In the genomic region with DNA sequence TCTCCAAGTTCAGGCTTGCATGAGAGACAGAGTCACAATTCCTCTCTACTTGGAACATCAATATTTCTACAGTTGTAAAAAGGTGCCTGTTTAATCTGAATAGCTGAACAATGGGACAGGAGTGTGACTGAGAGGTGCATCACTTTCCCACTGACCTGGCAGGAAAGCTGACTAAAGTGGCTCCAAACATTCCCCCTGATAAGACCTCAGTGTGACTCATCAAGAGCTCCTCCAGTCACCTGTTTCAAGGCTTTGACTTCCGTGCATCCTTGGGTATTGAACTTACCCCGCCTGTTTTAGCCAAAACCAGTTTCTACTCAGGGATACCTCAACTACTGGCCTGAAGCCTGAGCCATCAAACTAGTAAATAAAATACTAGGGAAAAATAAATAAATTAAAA, we compare ENCODE assay signal across 20 cellular contexts.
"Had no signal": no experiment of that assay in that cellular context is flagged by ENCODE, and none has a peak within 500 bp of the region (broad histone marks: within the 10 kb centered on the region; RNA-seq: fewer than 3 reads in every experiment).

No MANE protein-coding gene starts in this region.

- DNase-seq: activated CD4-positive, alpha-beta memory T cell treated with anti-CD3 and anti-CD28 coated beads for 36 hours; activated CD4-positive, alpha-beta T cell treated with anti-CD3 and anti-CD28 coated beads for 36 hours; activated CD4-positive, alpha-beta T cell treated with anti-CD3 and anti-CD28 coated beads, Interleukin-2, amount 10 ng/mL, durations not matched to agents 24 days and 14 days; activated CD4-positive, CD25-positive, alpha-beta regulatory T cell; activated CD4-positive, CD25-positive, alpha-beta regulatory T cell treated with anti-CD3 and anti-CD28 coated beads, Interleukin-2, amount 50 U/mL, for 72 hours; activated CD8-positive, alpha-beta memory T cell treated with anti-CD3 and anti-CD28 coated beads, Interleukin-2, amount 10 ng/mL, durations not matched to agents 7 days and 5 days; activated CD8-positive, alpha-beta memory T cell treated with anti-CD3 and anti-CD28 coated beads, Interleukin-2, amount 50 U/mL, for 4 hours; activated CD8-positive, alpha-beta T cell treated with anti-CD3 and anti-CD28 coated beads, Interleukin-2, amount 10 ng/mL, durations not matched to agents 7 days and 5 days; activated effector memory CD4-positive, alpha-beta T cell treated with anti-CD3 and anti-CD28 coated beads, Interleukin-2, amount 50 U/mL, for 16 hours; activated naive CD4-positive, alpha-beta T cell treated with anti-CD3 and anti-CD28 coated beads, Interleukin-2, amount 10 ng/mL, durations not matched to agents 7 days and 5 days; activated naive CD8-positive, alpha-beta T cell treated with anti-CD3 and anti-CD28 coated beads, Interleukin-2, amount 10 ng/mL, durations not matched to agents 7 days and 5 days; activated T-cell treated with anti-CD3 and anti-CD28 coated beads, Interleukin-2, amount 50 U/mL, for 1 hour; activated T-cell treated with anti-CD3 and anti-CD28 coated beads, Interleukin-2, amount 50 U/mL, for 48 hours; central memory CD4-positive, alpha-beta T cell; cerebellar nuclear complex; colonic mucosa; effector CD8-positive, alpha-beta T cell; foreskin fibroblast; heart left ventricle; T-helper 2 cell had no signal
